18 cellular contexts compared by ENCODE assay signal in genomic region chr1:19086176-19086875, GRCh38.
DNase-seq lines count a peak whose midpoint lies in the region; ATAC-seq and TF ChIP-seq lines count a peak whose summit lies in the region.
"Had no signal": no experiment of that assay in that cellular context is flagged by ENCODE, and none has a peak within 500 bp of the region (broad histone marks: within the 10 kb centered on the region; RNA-seq: fewer than 3 reads in every experiment).

No MANE protein-coding gene starts in this region.

- no peaks in the 10 kb centered on the region for H3K27me3 ChIP-seq in endodermal cell (ENCODE audit: control insufficient read depth, insufficient read depth, low read length, poor library complexity, severe bottlenecking)
- H3K27me3 ChIP-seq in right lobe of liver, result no peaks in the 10 kb centered on the region
- H3K27me3 ChIP-seq in stomach, result no peaks in the 10 kb centered on the region
- H3K27me3 ChIP-seq: BE2C had no signal

- TF ChIP-seq CTCF in VCaP (conservative IDR thresholded peaks at IDR 0.05) (no peak), endodermal cell (conservative IDR thresholded peaks at IDR 0.05) (no peak), right lobe of liver (IDR thresholded peaks at IDR 0.05) (no peak), stomach (IDR thresholded peaks at IDR 0.05) (no peak)

- DNase-seq in endodermal cell (no peak), right lobe of liver (peak in 1 of 3 donors; percentile 54), stomach (peak; percentile 82), RPMI8226 (no peak), NCI-H1417 treated with DMSO at 0.1 percent for 48 hours (lab: John Stamatoyannopoulos, UW) (no peak)
- DNase-seq: amniotic stem cell; BE2C; Calu3; MV-4-11; NCI-H2029; NCI-H510A; SIG-M5; small intestine; stimulated activated CD4-positive, alpha-beta T cell treated with anti-CD3 and anti-CD28 coated beads, Interleukin-4, amount 100 ng/mL, for 1 hour; T-helper 2 cell had no signal

- no peaks in the 10 kb centered on the region for H3K9me3 ChIP-seq in endodermal cell (ENCODE audit: control insufficient read depth, low read length)
- H3K9me3 ChIP-seq in right lobe of liver, result no peaks in the 10 kb centered on the region
- no peaks in the 10 kb centered on the region for H3K9me3 ChIP-seq in stomach
- H3K9me3 ChIP-seq: BE2C, HAP-1 had no signal

- H3K4me1 ChIP-seq in endodermal cell (ENCODE audit: control insufficient read depth, insufficient read depth, low read length) (no peaks in the 10 kb centered on the region), right lobe of liver (peaks cover 0 to 31% (median 11%) of the 10 kb centered on the region in 4 donors), stomach (peaks cover 14 to 69% (median 34%) of the 10 kb centered on the region in 4 donors)
- H3K4me1 ChIP-seq: BE2C, HAP-1 had no signal

- H3K4me3 Mint-ChIP-seq in endodermal cell, result no peak overlapping the region

- TF ChIP-seq POLR2A in right lobe of liver (IDR thresholded peaks at IDR 0.05) (no peak), stomach (IDR thresholded peaks at IDR 0.05) (no peak)

- no peaks in the 10 kb centered on the region for H3K27me3 Mint-ChIP-seq in endodermal cell (ENCODE audit: insufficient read depth)

- H3K36me3 ChIP-seq in endodermal cell (ENCODE audit: control insufficient read depth, insufficient read depth, low read length) (peaks cover 98% of the 10 kb centered on the region), right lobe of liver (peaks cover 0 to 69% (median 40%) of the 10 kb centered on the region in 4 donors), stomach (peaks cover 81 to 100% (median 100%) of the 10 kb centered on the region in 4 donors)

- H3K9ac ChIP-seq in endodermal cell (ENCODE audit: extremely low read depth, low read length, poor library complexity, severe bottlenecking), result no peak overlapping the region

- intact Hi-C loops in right lobe of liver (cut with DNase I), result no loop called here
- intact Hi-C loops in stomach (cut with DNase I; ENCODE audit: low total_unique reads), result no loop called here

- no peak for TF ChIP-seq EP300 in stomach (IDR thresholded peaks at IDR 0.05)

- H3K27ac ChIP-seq in VCaP (peak overlapping the region; percentile 100), endodermal cell (ENCODE audit: low read depth, low read length) (no peak overlapping the region), right lobe of liver (peak overlapping the region in 1 of 3 donors; percentile 38), stomach (peak overlapping the region; percentile 48 to 76 (median 59))

- H3K4me3 ChIP-seq in endodermal cell (ENCODE audit: low read length) (no peak overlapping the region), right lobe of liver (no peak overlapping the region), stomach (no peak overlapping the region)
- H3K4me3 ChIP-seq: HAP-1 had no signal

- H3K36me3 Mint-ChIP-seq in endodermal cell (ENCODE audit: low read depth), result peaks cover 88% of the 10 kb centered on the region

- WGBS in endodermal cell (ENCODE audit: insufficient coverage in 1 of 2, insufficient read length in 1 of 2), 2 experiments, result 94 to 97% methylated on average over 8 to 20 of the region's 21 CpGs
- 52% methylated on average over 6 of the region's 21 CpGs for WGBS in right lobe of liver (ENCODE audit: insufficient coverage, low coverage, low lambda C conversion rate, missing lambda C conversion rate)
- WGBS in stomach, 5 donors, result 38 to 68% (median 52%) methylated on average over 19 to 21 of the region's 21 CpGs

- ATAC-seq in right lobe of liver (peak; percentile 42 to 58 (median 50)), GM18868 (IDR thresholded peaks at IDR 0.05; ENCODE audit: unreplicated experiment) (no peak)

- no peaks in the 10 kb centered on the region for H3K9me3 Mint-ChIP-seq in endodermal cell

- peak overlapping the region; percentile 25 for H3K27ac Mint-ChIP-seq in endodermal cell

- no peaks in the 10 kb centered on the region for H3K4me1 Mint-ChIP-seq in endodermal cell
